20 cellular contexts compared by ENCODE assay signal in genomic region chr2:22175002-22175401, GRCh38.
DNase-seq lines count a peak whose midpoint lies in the region; ATAC-seq, FAIRE-seq and TF ChIP-seq lines count a peak whose summit lies in the region.
"Had no signal": no experiment of that assay in that cellular context is flagged by ENCODE, and none has a peak within 500 bp of the region (broad histone marks: within the 10 kb centered on the region; RNA-seq: fewer than 3 reads in every experiment).

No MANE protein-coding gene starts in this region.

- H3K9me3 ChIP-seq in HepG2 (ENCODE audit: low read length) = peaks cover 72% of the 10 kb centered on the region
- no peaks in the 10 kb centered on the region for H3K9me3 ChIP-seq in right lobe of liver
- H3K9me3 ChIP-seq in K562 (replicated peaks; ENCODE audit: control insufficient read depth, insufficient read depth, low read depth, low read length) = no peaks in the 10 kb centered on the region; the same call in 1 of the 2 replicates
- H3K9me3 ChIP-seq in prostate gland = no peaks in the 10 kb centered on the region
- H3K9me3 ChIP-seq: BE2C, BLaER1 had no signal

- H2AFZ ChIP-seq in HepG2 (ENCODE audit: low read length) (no peak overlapping the region), K562 (ENCODE audit: low read depth, low read length) (no peak overlapping the region)

- CTCF ChIA-PET in HepG2 (lab: Yijun Ruan, JAX; ENCODE audit: low intra/inter-chr PET ratio, low total read pairs) (no interaction called here), K562 (lab: Yijun Ruan, JAX; ENCODE audit: low intra/inter-chr PET ratio) (no interaction called here)

- H3K27ac ChIP-seq in HepG2 (ENCODE audit: extremely low read length, insufficient read depth, low read length) (no peak overlapping the region), right lobe of liver (no peak overlapping the region), K562 (ENCODE audit: extremely low read depth, low read depth, low read length) (no peak overlapping the region), prostate gland (no peak overlapping the region)
- H3K27ac ChIP-seq: 22Rv1, BLaER1 had no signal

- ATAC-seq in HepG2 (no peak), right lobe of liver (no peak), K562 (no peak)

- H3K9me1 ChIP-seq in K562 (ENCODE audit: control insufficient read depth, insufficient read depth, low read length) = no peaks in the 10 kb centered on the region

- H3K4me1 ChIP-seq in HepG2 (ENCODE audit: insufficient read depth, low read length) = no peaks in the 10 kb centered on the region
- no peaks in the 10 kb centered on the region for H3K4me1 ChIP-seq in right lobe of liver
- H3K4me1 ChIP-seq in K562 (replicated peaks in 1 of 2; ENCODE audit: control insufficient read depth in 2 of 2, insufficient read depth in 2 of 2, low read length in 2 of 2) = no peaks in the 10 kb centered on the region
- H3K4me1 ChIP-seq in prostate gland (replicated peaks) = no peaks in the 10 kb centered on the region
- H3K4me1 ChIP-seq: BE2C, BLaER1 had no signal

- H3K27me3 ChIP-seq in HepG2 (ENCODE audit: control insufficient read depth in 1 of 2, insufficient read depth in 2 of 2, low read length in 2 of 2) (no peaks in the 10 kb centered on the region), right lobe of liver (no peaks in the 10 kb centered on the region), K562 (ENCODE audit: control insufficient read depth in 2 of 2, insufficient read depth in 2 of 2, low read length in 2 of 2) (no peaks in the 10 kb centered on the region), prostate gland (replicated peaks; ENCODE audit: insufficient read depth) (no peaks in the 10 kb centered on the region)
- H3K27me3 ChIP-seq: BE2C, BLaER1 had no signal

- TF ChIP-seq POLR2A in HepG2 (IDR thresholded peaks at IDR 0.05; ENCODE audit: insufficient read depth in 1 of 2, low read depth in 2 of 2, low read length in 2 of 2) (no peak), right lobe of liver (IDR thresholded peaks at IDR 0.05) (no peak), K562 (conservative IDR thresholded peaks at IDR 0.05) (no peak), prostate gland (IDR thresholded peaks at IDR 0.05) (no peak)

- H3K36me3 ChIP-seq in HepG2 (replicated peaks in 1 of 2; ENCODE audit: control insufficient read depth in 1 of 2, insufficient read depth in 2 of 2, low read length in 2 of 2) (no peaks in the 10 kb centered on the region), right lobe of liver (no peaks in the 10 kb centered on the region), K562 (ENCODE audit: control insufficient read depth, insufficient read depth, low read length) (no peaks in the 10 kb centered on the region), prostate gland (no peaks in the 10 kb centered on the region)
- H3K36me3 ChIP-seq: BE2C, BLaER1 had no signal

- BruUV-seq in HepG2 (replicated peaks; lab: Mats Ljungman, UMichigan) (no TSS peak), K562 (replicated peaks; lab: Mats Ljungman, UMichigan) (no TSS peak)

- 3% methylated on average over 3 of the region's 3 CpGs for WGBS in HepG2 (ENCODE audit: low lambda C conversion rate)
- 74% methylated on average over 3 of the region's 3 CpGs for WGBS in right lobe of liver (ENCODE audit: insufficient coverage, low coverage, low lambda C conversion rate, missing lambda C conversion rate)
- WGBS in K562 (ENCODE audit: insufficient coverage, low coverage, missing lambda C conversion rate) = 0% methylated on average over 3 of the region's 3 CpGs
- WGBS in prostate gland = 87% methylated on average over 3 of the region's 3 CpGs

- POLR2A ChIA-PET in HepG2 (lab: Yijun Ruan, JAX) (no interaction called here), K562 (lab: Yijun Ruan, JAX) (no interaction called here)

- H3K4me2 ChIP-seq in HepG2 (ENCODE audit: low read depth, low read length) (no peak overlapping the region), K562 (ENCODE audit: insufficient read depth, low read length) (no peak overlapping the region)
- H3K4me2 ChIP-seq: BLaER1 had no signal

- DNase-seq in HepG2 (ENCODE audit: low spot score) (no peak), right lobe of liver (no peak), K562 (ENCODE audit: extremely low read depth in 1 of 4, low spot score in 3 of 4) (no peak), prostate gland (ENCODE audit: low spot score) (no peak), NCI-H748 (lab: John Stamatoyannopoulos, UW; ENCODE audit: unreplicated experiment) (no peak)
- DNase-seq: ACHN; BE2C; C1 segment of cervical spinal cord; CD4-positive, alpha-beta memory T cell; CD4-positive, CD25-positive, alpha-beta regulatory T cell; CD8-positive, alpha-beta memory T cell; COR-L47; DMS 273 treated with DMSO at 0.1 percent for 48 hours; DMS79 treated with DMSO at 0.1 percent for 48 hours; GF-D8 had no signal

- in situ Hi-C loops in HepG2 (cut with HindIII; ENCODE audit: extremely low pct_ligation_motif_present, low pct_unique_long_range_greater_than_20kb) = no loop called here
- in situ Hi-C loops in K562 (cut with MboI) = no loop called here

- FAIRE-seq in HepG2 (lab: Jason Lieb, UNC) (no peak), K562 (lab: Jason Lieb, UNC) (no peak)
- FAIRE-seq: G401.6, GM12891, GM19239 had no signal

- H3K79me2 ChIP-seq in HepG2 (ENCODE audit: insufficient read depth, low read length) (no peaks in the 10 kb centered on the region), K562 (ENCODE audit: control insufficient read depth, insufficient read depth, low read length) (no peaks in the 10 kb centered on the region)

- H4K20me1 ChIP-seq in HepG2 (ENCODE audit: insufficient read depth, low read length) (no peaks in the 10 kb centered on the region), K562 (replicated peaks; ENCODE audit: control insufficient read depth, insufficient read depth, low read length) (no peaks in the 10 kb centered on the region)
- H4K20me1 ChIP-seq: BLaER1 had no signal

- TF ChIP-seq RAD21 in HepG2 (CRISPR knock-in tag; IDR thresholded peaks at IDR 0.05) (no peak), K562 (CRISPR knock-in tag; conservative IDR thresholded peaks at IDR 0.05 in 1 of 2, IDR thresholded peaks at IDR 0.05 in 1 of 2) (no peak)

- intact Hi-C loops in HepG2 (cut with micrococcal nuclease; ENCODE audit: unreplicated experiment) (no loop called here), right lobe of liver (cut with DNase I) (no loop called here), K562 (cut with micrococcal nuclease) (no loop called here), prostate gland (cut with DNase I) (no loop called here)

- no peak overlapping the region for H3K4me3 ChIP-seq in HepG2 (replicated peaks in 1 of 3; ENCODE audit: insufficient read depth in 1 of 3, low read depth in 2 of 3, low read length in 3 of 3)
- no peak overlapping the region for H3K4me3 ChIP-seq in right lobe of liver
- no peak overlapping the region for H3K4me3 ChIP-seq in K562
- no peak overlapping the region for H3K4me3 ChIP-seq in prostate gland
- H3K4me3 ChIP-seq: BLaER1 had no signal

- no peak for TF ChIP-seq EP300 in HepG2 (IDR thresholded peaks at IDR 0.05; ENCODE audit: low read depth in 2 of 2, low read length in 2 of 2)
- TF ChIP-seq EP300 in HepG2 (CRISPR knock-in tag; IDR thresholded peaks at IDR 0.05; ENCODE audit: borderline replicate concordance) = no peak
- no peak for TF ChIP-seq EP300 in K562 (IDR thresholded peaks at IDR 0.05; ENCODE audit: low read length)

- TF ChIP-seq CTCF in HepG2 (CRISPR knock-in tag; IDR thresholded peaks at IDR 0.05) (no peak), right lobe of liver (IDR thresholded peaks at IDR 0.05) (no peak), K562 (IDR thresholded peaks at IDR 0.05 in 2 of 3, conservative IDR thresholded peaks at IDR 0.05 in 1 of 3; ENCODE audit: insufficient read depth in 2 of 3, low read depth in 1 of 3, low read length in 3 of 3) (no peak), prostate gland (IDR thresholded peaks at IDR 0.05) (no peak)

- H3K9ac ChIP-seq in HepG2 (ENCODE audit: insufficient read depth, low read depth, low read length) (no peak overlapping the region), K562 (ENCODE audit: insufficient read depth in 1 of 2, low read depth in 2 of 2, low read length in 2 of 2) (no peak overlapping the region)
- H3K9ac ChIP-seq: BLaER1 had no signal

TF ChIP-seq in K562, 482 proteins besides CTCF, POLR2A, EP300 and RAD21 (continues in another document):
- TF ChIP-seq ZNF444 (CRISPR knock-in tag; IDR thresholded peaks at IDR 0.05) (no peak), TAF9B (IDR thresholded peaks at IDR 0.05; ENCODE audit: partially characterized antibody) (no peak), CHD2 (IDR thresholded peaks at IDR 0.05; ENCODE audit: low read depth, low read length) (no peak), ZNF668 (CRISPR knock-in tag; IDR thresholded peaks at IDR 0.05) (no peak), RB1 (IDR thresholded peaks at IDR 0.05; ENCODE audit: low read depth) (no peak), MLLT1 (IDR thresholded peaks at IDR 0.05) (no peak), MTF1 (CRISPR knock-in tag; IDR thresholded peaks at IDR 0.05; ENCODE audit: borderline replicate concordance) (no peak), ZNF778 (CRISPR knock-in tag; IDR thresholded peaks at IDR 0.05) (no peak), MAFK (IDR thresholded peaks at IDR 0.05; ENCODE audit: low read length) (peak; percentile 38; the same call in 1 of the 2 replicates), FOS (IDR thresholded peaks at IDR 0.05; ENCODE audit: extremely low read depth, insufficient read length) (no peak), CREM (IDR thresholded peaks at IDR 0.05; ENCODE audit: low read depth) (no peak), GTF2E2 (tag; IDR thresholded peaks at IDR 0.05) (no peak), MAFF (IDR thresholded peaks at IDR 0.05; ENCODE audit: low read length) (peak; percentile 35; the same call in 1 of the 2 replicates), POLR2AphosphoS2 (IDR thresholded peaks at IDR 0.05; ENCODE audit: low read length) (no peak)

Comparison
In these comparisons a context has a peak if more than half of its experiments do, and no peak if none do; other contexts are left out.
1. Of the 241 proteins assayed by ChIP-seq in both HepG2 and K562: peak only in HepG2: none; only in K562: none; in both: MAFF and MAFK; in neither: 239.